8 cellular contexts compared by ENCODE assay signal in the genomic region with DNA sequence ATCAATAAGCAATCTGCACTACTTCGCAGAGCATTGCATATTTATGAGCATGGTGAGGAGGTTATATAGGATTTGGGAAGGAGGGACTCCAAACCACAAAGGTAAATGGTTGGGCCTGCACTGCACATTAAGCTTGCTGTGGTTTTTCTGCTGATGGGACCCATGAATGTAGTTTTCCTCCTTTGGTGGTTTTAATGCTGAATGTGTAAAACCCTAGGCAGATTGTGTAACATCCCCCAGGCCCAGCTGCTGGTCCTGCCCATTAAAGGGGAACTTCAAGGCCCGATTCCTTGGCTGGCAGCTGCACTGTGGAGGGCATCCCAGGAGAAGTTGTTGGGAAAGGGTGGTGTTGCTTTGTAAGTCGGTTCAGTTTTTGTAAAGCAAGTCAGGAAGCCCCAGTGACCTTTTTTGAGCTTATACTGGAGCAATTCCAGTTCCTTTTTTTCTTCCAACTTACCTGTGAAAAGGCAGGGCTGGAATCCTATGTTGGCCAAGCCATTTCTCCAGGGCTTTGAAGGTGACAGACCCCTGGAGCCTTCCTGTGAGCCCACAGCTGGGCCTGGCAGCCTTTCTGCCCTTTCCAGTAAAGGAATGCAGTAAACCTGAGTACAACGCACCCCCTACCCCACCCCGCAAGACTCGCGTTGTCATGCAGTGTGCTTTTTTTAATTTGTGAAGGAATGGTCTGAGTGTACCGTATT. TPM values are rescaled to one million over a fixed set of nuclear protein-coding genes. Genes with fewer than 3 reads are reported as not detected.
DNase-seq lines count a peak whose midpoint lies in the region; ATAC-seq and TF ChIP-seq lines count a peak whose summit lies in the region.

No MANE protein-coding gene starts in this region.

- DNase-seq in MG63 (no peak), coronary artery (ENCODE audit: low spot score) (peak; percentile 91), lower lobe of right lung (peak; percentile 71), transverse colon (peak; percentile 50), iPS-NIHi7 (ENCODE audit: extremely low spot score) (no peak)
- DNase-seq in central memory CD4-positive, alpha-beta T cell, result no peak
- no peak for DNase-seq in naive thymus-derived CD8-positive, alpha-beta T cell

- ATAC-seq in lower lobe of right lung, result peak; percentile 25 to 53
- ATAC-seq in HG03520 (IDR thresholded peaks at IDR 0.05; ENCODE audit: unreplicated experiment), result no peak
- no peak for ATAC-seq in naive thymus-derived CD8-positive, alpha-beta T cell

- H3K27me3 ChIP-seq in MG63 (no peaks in the 10 kb centered on the region), lower lobe of right lung (ENCODE audit: low read depth) (no peaks in the 10 kb centered on the region), transverse colon (no peaks in the 10 kb centered on the region)

- H3K4me3 ChIP-seq in MG63 (peak overlapping the region; percentile 72; the same call in 1 of the 2 replicates), coronary artery (peak overlapping the region; percentile 75), lower lobe of right lung (peak overlapping the region; percentile 66), transverse colon (peak overlapping the region in 1 of 4 donors; percentile 47)

- intact Hi-C loops in lower lobe of right lung (cut with DNase I), result loop anchor here (10.0 kb wide), 1 partner anchor 189 kb away; no protein-coding TSS in a partner anchor
- intact Hi-C loops in transverse colon (cut with DNase I; ENCODE audit: low total_unique reads), result loop anchor here (10.0 kb wide), 1 partner anchor 89 kb away; no protein-coding TSS in a partner anchor

- no peaks in the 10 kb centered on the region for H3K9me3 Mint-ChIP-seq in naive thymus-derived CD8-positive, alpha-beta T cell

- TF ChIP-seq CTCF in coronary artery (IDR thresholded peaks at IDR 0.05) (no peak), lower lobe of right lung (IDR thresholded peaks at IDR 0.05) (no peak), transverse colon (IDR thresholded peaks at IDR 0.05) (no peak)

- H3K4me1 Mint-ChIP-seq in naive thymus-derived CD8-positive, alpha-beta T cell, result peaks cover 6 to 15% (median 10%) of the 10 kb centered on the region in 4 donors

- POLR2A ChIA-PET in naive thymus-derived CD8-positive, alpha-beta T cell (lab: Charles Lee), result no interaction called here

- H3K36me3 Mint-ChIP-seq in naive thymus-derived CD8-positive, alpha-beta T cell, result no peaks in the 10 kb centered on the region

- peak overlapping the region; percentile 86 to 94 for H3K27ac ChIP-seq in coronary artery
- peak overlapping the region; percentile 89 for H3K27ac ChIP-seq in lower lobe of right lung
- peak overlapping the region; percentile 86 to 94 (median 88) for H3K27ac ChIP-seq in transverse colon

- in situ Hi-C loops in transverse colon (cut with MboI; ENCODE audit: low pct_ligation_motif_present in 1 of 4, low pct_unique_long_range_greater_than_20kb in 1 of 4, low sequenced_read_pairs in 3 of 4), result no loop called here

- no peaks in the 10 kb centered on the region for H3K9me3 ChIP-seq in MG63
- no peaks in the 10 kb centered on the region for H3K9me3 ChIP-seq in lower lobe of right lung
- no peaks in the 10 kb centered on the region for H3K9me3 ChIP-seq in transverse colon

- H3K4me3 Mint-ChIP-seq in naive thymus-derived CD8-positive, alpha-beta T cell, result no peak overlapping the region

- H3K36me3 ChIP-seq in MG63 (no peaks in the 10 kb centered on the region; the same call in 1 of the 2 replicates), lower lobe of right lung (peaks cover 46% of the 10 kb centered on the region), transverse colon (peaks cover 0 to 4% (median 0%) of the 10 kb centered on the region in 4 donors)

- 54 to 68% methylated on average over 7 to 8 of the region's 8 CpGs for WGBS in transverse colon (ENCODE audit: low coverage in 1 of 2), 2 donors

- TF ChIP-seq EP300 in transverse colon (IDR thresholded peaks at IDR 0.05; ENCODE audit: low read depth), result no peak

- H3K27ac Mint-ChIP-seq in naive thymus-derived CD8-positive, alpha-beta T cell, result no peak overlapping the region

- no peak for TF ChIP-seq POLR2A in transverse colon (IDR thresholded peaks at IDR 0.05)

- H3K27me3 Mint-ChIP-seq in naive thymus-derived CD8-positive, alpha-beta T cell, result peaks cover 0 to 2% (median 0%) of the 10 kb centered on the region in 5 donors

- peaks cover 90% of the 10 kb centered on the region for H3K4me1 ChIP-seq in lower lobe of right lung
- peaks cover 10 to 43% (median 25%) of the 10 kb centered on the region in 4 donors for H3K4me1 ChIP-seq in transverse colon

RNA-seq across cellular contexts. Expression of gene NAA20, which starts 43.1 kb away (rescaled TPM):
- total RNA-seq in MG63 (2014; rRNA removed; shearing (Covaris generic); ENCODE audit: low replicate concordance), result 86.6 and 105 TPM in 2 replicates
- total RNA-seq in lower lobe of right lung, result 69.8 TPM
- 10 to 100 TPM; 26.5 to 58.0 (median 32.7) TPM for total RNA-seq in transverse colon
- total RNA-seq in naive thymus-derived CD8-positive, alpha-beta T cell, result 10 to 100 TPM; 40.9 to 41.5 TPM
- polyA plus RNA-seq in naive thymus-derived CD8-positive, alpha-beta T cell, result 10 to 100 TPM; 75.0 to 82.4 (median 79.9) TPM

Comparison
In these comparisons a context has a peak if more than half of its experiments do, and no peak if none do; other contexts are left out.
1. DNase-seq: peak in coronary artery (single experiment), lower lobe of right lung (single experiment) and transverse colon (single experiment); none in MG63 (single experiment), central memory CD4-positive, alpha-beta T cell (single experiment), naive thymus-derived CD8-positive, alpha-beta T cell (0 of 10) and iPS-NIHi7 (single experiment).
2. ATAC-seq: peak in lower lobe of right lung (2 of 2); none in HG03520 (single experiment) and naive thymus-derived CD8-positive, alpha-beta T cell (0 of 2).
3. Peak in every context shown above with its lines, with median percentiles within 50 percentile points of each other: H3K27ac ChIP-seq.